Comparison of ENCODE assay signal across 19 cellular contexts in the genomic region with DNA sequence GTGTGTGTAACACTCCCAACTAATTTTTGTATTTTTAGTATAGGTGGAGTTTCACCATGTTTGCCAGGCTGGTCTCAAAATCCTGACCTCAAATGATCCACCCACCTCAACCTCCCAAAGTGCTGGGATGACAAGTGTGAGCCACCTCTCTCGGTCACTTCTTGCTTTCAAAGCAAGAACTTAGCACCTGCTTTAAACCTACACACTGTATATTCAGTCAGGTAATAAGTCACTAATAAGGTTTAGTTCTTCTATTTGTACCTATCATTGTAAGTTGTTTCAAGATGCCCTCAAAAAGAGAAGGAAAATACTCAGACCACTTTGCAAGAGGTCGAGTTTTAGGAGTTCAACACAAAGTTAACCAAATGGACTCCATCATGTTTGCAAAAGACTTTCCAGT.
DNase-seq lines count a peak whose midpoint lies in the region; ATAC-seq, FAIRE-seq and TF ChIP-seq lines count a peak whose summit lies in the region.
"Had no signal": no experiment of that assay in that cellular context is flagged by ENCODE, and none has a peak within 500 bp of the region (broad histone marks: within the 10 kb centered on the region; RNA-seq: fewer than 3 reads in every experiment).

No MANE protein-coding gene starts in this region.

- FAIRE-seq in GM12892 (lab: Jason Lieb, UNC) = peak; percentile 38
- FAIRE-seq: A204.1, HTR-8/SVneo had no signal

- TF ChIP-seq CTCF in mucosa of descending colon (IDR thresholded peaks at IDR 0.05) (no peak), foreskin fibroblast (IDR thresholded peaks at IDR 0.05; ENCODE audit: low read depth, low read length) (no peak)

- H3K36me3 ChIP-seq in mucosa of descending colon (ENCODE audit: low read depth) = no peaks in the 10 kb centered on the region
- H3K36me3 ChIP-seq: adrenal gland, neutrophil, sigmoid colon, upper lobe of left lung had no signal

- H3K4me3 ChIP-seq in mucosa of descending colon (no peak overlapping the region), foreskin fibroblast (ENCODE audit: low read depth in 1 of 2, low read length in 2 of 2) (no peak overlapping the region)
- H3K4me3 ChIP-seq: adrenal gland, sigmoid colon, upper lobe of left lung had no signal

- ATAC-seq in GM19452 (IDR thresholded peaks at IDR 0.05; ENCODE audit: unreplicated experiment) = peak; percentile 56
- ATAC-seq in HG02840 (IDR thresholded peaks at IDR 0.05; ENCODE audit: low FRiP score, unreplicated experiment) = peak; percentile 47
- ATAC-seq in HG03457 (IDR thresholded peaks at IDR 0.05; ENCODE audit: unreplicated experiment) = peak; percentile 47
- no peak for ATAC-seq in mucosa of descending colon

- no peak for DNase-seq in GM12892 (ENCODE audit: insufficient read length)
- DNase-seq in mucosa of descending colon = no peak
- no peak for DNase-seq in foreskin fibroblast
- DNase-seq in NCI-H1694 (lab: John Stamatoyannopoulos, UW) = no peak
- DNase-seq in midbrain (lab: John Stamatoyannopoulos, UW) = no peak
- DNase-seq: activated CD4-positive, alpha-beta T cell treated with anti-CD3 and anti-CD28 coated beads, Interleukin-2, amount 50 U/mL, for 1 hour; adrenal gland; mesendoderm; NCI-H187 treated with DMSO at 0.1 percent for 48 hours; RPMI8226; sigmoid colon; stimulated activated CD4-positive, alpha-beta T cell treated with anti-CD3 and anti-CD28 coated beads, Interleukin-2, amount 100 ng/mL, for 48 hours; upper lobe of left lung had no signal

- no peaks in the 10 kb centered on the region for H3K4me1 ChIP-seq in mucosa of descending colon (ENCODE audit: low read depth)
- H3K4me1 ChIP-seq: adrenal gland, sigmoid colon, upper lobe of left lung had no signal

- TF ChIP-seq POLR2A in GM12892 (IDR thresholded peaks at IDR 0.05; ENCODE audit: low read depth, low read length) = no peak

- intact Hi-C loops in mucosa of descending colon (cut with DNase I, micrococcal nuclease) = no loop called here

- H3K9me3 ChIP-seq in mucosa of descending colon = no peaks in the 10 kb centered on the region
- H3K9me3 ChIP-seq: adrenal gland, neutrophil, sigmoid colon, upper lobe of left lung had no signal
